ENCODE assay signal across 8 cellular contexts in genomic region chr7:99504281-99504602, GRCh38. TPM values are rescaled to one million over a fixed set of nuclear protein-coding genes. Genes with fewer than 3 reads are reported as not detected.
A peak's percentile ranks its signal among the peaks of the same experiment; 100 is the strongest.
DNase-seq lines count a peak whose midpoint lies in the region; ATAC-seq lines count a peak whose summit lies in the region.

No MANE protein-coding gene starts in this region.

- H3K36me3 Mint-ChIP-seq in activated CD8-positive, alpha-beta memory T cell treated with anti-CD3 and anti-CD28 coated beads, Interleukin-2, amount 10 ng/mL, durations not matched to agents 7 days and 5 days, result peaks cover 22% of the 10 kb centered on the region
- peaks cover 0 to 19% (median 5%) of the 10 kb centered on the region in 5 donors for H3K36me3 Mint-ChIP-seq in naive thymus-derived CD4-positive, alpha-beta T cell

- peak overlapping the region; percentile 98 for H3K4me3 ChIP-seq in naive thymus-derived CD4-positive, alpha-beta T cell (ENCODE audit: low read length)

- POLR2A ChIA-PET in naive thymus-derived CD4-positive, alpha-beta T cell (lab: Charles Lee), result interaction anchor here (0.6 to 3.5 kb wide), 23 partner anchors 8 to 646 kb away, joined by 3 to 52 read pairs (median 6); partner anchors contain the start of genes ATP5MF, BUD31, CPSF4 and FAM200A

- no peak for ATAC-seq in activated CD8-positive, alpha-beta memory T cell treated with anti-CD3 and anti-CD28 coated beads, Interleukin-2, amount 10 ng/mL, durations not matched to agents 7 days and 5 days
- ATAC-seq in naive thymus-derived CD4-positive, alpha-beta T cell, result no peak
- ATAC-seq in GM18519 (IDR thresholded peaks at IDR 0.05; ENCODE audit: low FRiP score, unreplicated experiment), result no peak

- H3K4me3 Mint-ChIP-seq in activated CD8-positive, alpha-beta memory T cell treated with anti-CD3 and anti-CD28 coated beads, Interleukin-2, amount 10 ng/mL, durations not matched to agents 7 days and 5 days, result peak overlapping the region; percentile 87
- H3K4me3 Mint-ChIP-seq in naive thymus-derived CD4-positive, alpha-beta T cell, result peak overlapping the region; percentile 84 to 100 (median 96)

- peak overlapping the region; percentile 88 for H3K27ac ChIP-seq in naive thymus-derived CD4-positive, alpha-beta T cell (ENCODE audit: low read depth, low read length)

- intact Hi-C loops in naive thymus-derived CD4-positive, alpha-beta T cell (cut with micrococcal nuclease), result loop anchor here (1.0 to 10.0 kb wide), 21 partner anchors 32 to 1333 kb away; partner anchors contain the start of genes ATP5MF (in 2 of the 2), FAM200A (in 2 of the 2), SMURF1 (in 2 of the 2) and ZNF3 (in 2 of the 2)

- H3K27me3 ChIP-seq in naive thymus-derived CD4-positive, alpha-beta T cell (ENCODE audit: control insufficient read depth in 2 of 2, insufficient read depth in 2 of 2, low read length in 2 of 2), result no peaks in the 10 kb centered on the region

- DNase-seq in activated CD8-positive, alpha-beta memory T cell treated with anti-CD3 and anti-CD28 coated beads, Interleukin-2, amount 10 ng/mL, durations not matched to agents 7 days and 5 days, result no peak
- DNase-seq in activated CD8-positive, alpha-beta memory T cell treated with anti-CD3 and anti-CD28 coated beads, Interleukin-2, amount 50 U/mL, for 4 hours, result no peak
- peak; percentile 99 for DNase-seq in NCI-H69 (lab: John Stamatoyannopoulos, UW)
- peak; percentile 98 for DNase-seq in dermis blood vessel endothelial cell
- no peak for DNase-seq in naive thymus-derived CD4-positive, alpha-beta T cell
- no peak for DNase-seq in T-helper 9 cell
- DNase-seq in activated CD4-positive, alpha-beta T cell treated with anti-CD3 and anti-CD28 coated beads, Interleukin-2, amount 50 U/mL, for 48 hours, result no peak

- H3K27me3 Mint-ChIP-seq in activated CD8-positive, alpha-beta memory T cell treated with anti-CD3 and anti-CD28 coated beads, Interleukin-2, amount 10 ng/mL, durations not matched to agents 7 days and 5 days, result no peaks in the 10 kb centered on the region
- H3K27me3 Mint-ChIP-seq in naive thymus-derived CD4-positive, alpha-beta T cell, result no peaks in the 10 kb centered on the region

- H3K4me1 ChIP-seq in naive thymus-derived CD4-positive, alpha-beta T cell (ENCODE audit: control insufficient read depth in 2 of 2, insufficient read depth in 2 of 2, low read length in 2 of 2), result peaks cover 13 to 27% of the 10 kb centered on the region in 2 donors

- no peaks in the 10 kb centered on the region for H3K9me3 ChIP-seq in naive thymus-derived CD4-positive, alpha-beta T cell (ENCODE audit: control insufficient read depth in 2 of 3, low read length in 3 of 3)

- peaks cover 2% of the 10 kb centered on the region for H3K9me3 Mint-ChIP-seq in activated CD8-positive, alpha-beta memory T cell treated with anti-CD3 and anti-CD28 coated beads, Interleukin-2, amount 10 ng/mL, durations not matched to agents 7 days and 5 days (ENCODE audit: low read depth)
- peaks cover 0 to 3% (median 0%) of the 10 kb centered on the region in 11 donors for H3K9me3 Mint-ChIP-seq in naive thymus-derived CD4-positive, alpha-beta T cell

- peaks cover 33% of the 10 kb centered on the region for H3K4me1 Mint-ChIP-seq in activated CD8-positive, alpha-beta memory T cell treated with anti-CD3 and anti-CD28 coated beads, Interleukin-2, amount 10 ng/mL, durations not matched to agents 7 days and 5 days
- H3K4me1 Mint-ChIP-seq in naive thymus-derived CD4-positive, alpha-beta T cell, result peaks cover 20 to 41% (median 34%) of the 10 kb centered on the region in 7 donors

- H3K36me3 ChIP-seq in naive thymus-derived CD4-positive, alpha-beta T cell (ENCODE audit: control insufficient read depth in 2 of 3, insufficient read depth in 3 of 3, low read length in 3 of 3), result peaks cover 0 to 18% (median 0%) of the 10 kb centered on the region in 3 experiments

- CTCF ChIA-PET in activated CD8-positive, alpha-beta memory T cell treated with anti-CD3 and anti-CD28 coated beads, Interleukin-2, amount 10 ng/mL, durations not matched to agents 7 days and 5 days (lab: Charles Lee), result interaction anchor here (0.7 to 1.7 kb wide), 7 partner anchors 11 to 132 kb away, joined by 3 to 7 read pairs (median 4); partner anchors contain the start of genes BUD31, PDAP1 and ZNF655
- CTCF ChIA-PET in naive thymus-derived CD4-positive, alpha-beta T cell (lab: Charles Lee), result interaction anchor here (1.0 kb wide), 1 partner anchor 76 kb away, joined by 4 read pairs; no protein-coding TSS in a partner anchor

- peak overlapping the region; percentile 96 for H3K27ac Mint-ChIP-seq in activated CD8-positive, alpha-beta memory T cell treated with anti-CD3 and anti-CD28 coated beads, Interleukin-2, amount 10 ng/mL, durations not matched to agents 7 days and 5 days
- peak overlapping the region; percentile 68 to 99 (median 97) for H3K27ac Mint-ChIP-seq in naive thymus-derived CD4-positive, alpha-beta T cell

RNA-seq across cellular contexts. Expression of gene ZKSCAN5, which starts 0.2 kb away (rescaled TPM):
- 10 to 100 TPM; 13.2 to 13.6 TPM for total RNA-seq in activated CD8-positive, alpha-beta memory T cell treated with anti-CD3 and anti-CD28 coated beads, Interleukin-2, amount 10 ng/mL, durations not matched to agents 7 days and 5 days
- total RNA-seq in dermis blood vessel endothelial cell, result 11.2 and 15.2 TPM in 2 replicates
- total RNA-seq in naive thymus-derived CD4-positive, alpha-beta T cell, result 10 to 100 TPM in 1 of 5 experiments, 1 to 10 TPM in 4; 4.7 to 11.0 (median 8.3) TPM
- polyA plus RNA-seq in naive thymus-derived CD4-positive, alpha-beta T cell, result 1 to 10 TPM; 4.1 to 8.1 TPM

RNA-seq across cellular contexts. Expression of gene ZNF394, which starts 4.2 kb away (rescaled TPM):
- 10 to 100 TPM; 50.5 to 58.5 TPM for total RNA-seq in activated CD8-positive, alpha-beta memory T cell treated with anti-CD3 and anti-CD28 coated beads, Interleukin-2, amount 10 ng/mL, durations not matched to agents 7 days and 5 days
- 26.0 and 41.7 TPM in 2 replicates for total RNA-seq in dermis blood vessel endothelial cell
- total RNA-seq in naive thymus-derived CD4-positive, alpha-beta T cell, result 100 to 1,000 TPM in 2 of 5 experiments, 10 to 100 TPM in 3; 55.2 to 199 (median 98.1) TPM
- polyA plus RNA-seq in naive thymus-derived CD4-positive, alpha-beta T cell, result 10 to 100 TPM; 68.2 to 93.3 TPM

RNA-seq across cellular contexts. Expression of gene ZNF789, which starts 31.6 kb away (rescaled TPM):
- total RNA-seq in activated CD8-positive, alpha-beta memory T cell treated with anti-CD3 and anti-CD28 coated beads, Interleukin-2, amount 10 ng/mL, durations not matched to agents 7 days and 5 days, result 10 to 100 TPM; 21.5 to 30.1 TPM
- total RNA-seq in dermis blood vessel endothelial cell, result 4.7 and 6.1 TPM in 2 replicates
- total RNA-seq in naive thymus-derived CD4-positive, alpha-beta T cell, result 10 to 100 TPM; 17.4 to 28.0 (median 27.3) TPM
- 10 to 100 TPM in 1 of 2 donors, 1 to 10 TPM in 1; 9.5 to 10.6 TPM for polyA plus RNA-seq in naive thymus-derived CD4-positive, alpha-beta T cell

RNA-seq across cellular contexts. Expression of gene ATP5MF, which starts 38.3 kb away (rescaled TPM):
- total RNA-seq in activated CD8-positive, alpha-beta memory T cell treated with anti-CD3 and anti-CD28 coated beads, Interleukin-2, amount 10 ng/mL, durations not matched to agents 7 days and 5 days, result 100 to 1,000 TPM; 388 to 467 TPM
- 230 and 561 TPM in 2 replicates for total RNA-seq in dermis blood vessel endothelial cell
- total RNA-seq in naive thymus-derived CD4-positive, alpha-beta T cell, result 100 to 1,000 TPM in 3 of 5 experiments, 10 to 100 TPM in 2; 77.8 to 349 (median 126) TPM
- 100 to 1,000 TPM; 345 to 406 TPM for polyA plus RNA-seq in naive thymus-derived CD4-positive, alpha-beta T cell

RNA-seq across cellular contexts. Expression of gene FAM200A, which starts 47.7 kb away (rescaled TPM):
- total RNA-seq in activated CD8-positive, alpha-beta memory T cell treated with anti-CD3 and anti-CD28 coated beads, Interleukin-2, amount 10 ng/mL, durations not matched to agents 7 days and 5 days, result 1 to 10 TPM; 5.1 to 5.2 TPM
- 6.1 TPM in 2 replicates for total RNA-seq in dermis blood vessel endothelial cell
- 10 to 100 TPM in 2 of 5 experiments, 1 to 10 TPM in 3; 1.9 to 13.6 (median 5.0) TPM for total RNA-seq in naive thymus-derived CD4-positive, alpha-beta T cell
- 1 to 10 TPM; 5.9 to 7.6 TPM for polyA plus RNA-seq in naive thymus-derived CD4-positive, alpha-beta T cell

Comparison
In these comparisons a context has a peak if more than half of its experiments do, and no peak if none do; other contexts are left out.
1. DNase-seq: peak in NCI-H69 (single experiment) and dermis blood vessel endothelial cell (single experiment); none in activated CD8-positive, alpha-beta memory T cell treated with anti-CD3 and anti-CD28 coated beads, Interleukin-2, amount 10 ng/mL, durations not matched to agents 7 days and 5 days (single experiment), activated CD8-positive, alpha-beta memory T cell treated with anti-CD3 and anti-CD28 coated beads, Interleukin-2, amount 50 U/mL, for 4 hours (single experiment), naive thymus-derived CD4-positive, alpha-beta T cell (0 of 9), T-helper 9 cell (single experiment) and activated CD4-positive, alpha-beta T cell treated with anti-CD3 and anti-CD28 coated beads, Interleukin-2, amount 50 U/mL, for 48 hours (0 of 2).